Comparison of ENCODE assay signal across 1 cellular context in the genomic region with DNA sequence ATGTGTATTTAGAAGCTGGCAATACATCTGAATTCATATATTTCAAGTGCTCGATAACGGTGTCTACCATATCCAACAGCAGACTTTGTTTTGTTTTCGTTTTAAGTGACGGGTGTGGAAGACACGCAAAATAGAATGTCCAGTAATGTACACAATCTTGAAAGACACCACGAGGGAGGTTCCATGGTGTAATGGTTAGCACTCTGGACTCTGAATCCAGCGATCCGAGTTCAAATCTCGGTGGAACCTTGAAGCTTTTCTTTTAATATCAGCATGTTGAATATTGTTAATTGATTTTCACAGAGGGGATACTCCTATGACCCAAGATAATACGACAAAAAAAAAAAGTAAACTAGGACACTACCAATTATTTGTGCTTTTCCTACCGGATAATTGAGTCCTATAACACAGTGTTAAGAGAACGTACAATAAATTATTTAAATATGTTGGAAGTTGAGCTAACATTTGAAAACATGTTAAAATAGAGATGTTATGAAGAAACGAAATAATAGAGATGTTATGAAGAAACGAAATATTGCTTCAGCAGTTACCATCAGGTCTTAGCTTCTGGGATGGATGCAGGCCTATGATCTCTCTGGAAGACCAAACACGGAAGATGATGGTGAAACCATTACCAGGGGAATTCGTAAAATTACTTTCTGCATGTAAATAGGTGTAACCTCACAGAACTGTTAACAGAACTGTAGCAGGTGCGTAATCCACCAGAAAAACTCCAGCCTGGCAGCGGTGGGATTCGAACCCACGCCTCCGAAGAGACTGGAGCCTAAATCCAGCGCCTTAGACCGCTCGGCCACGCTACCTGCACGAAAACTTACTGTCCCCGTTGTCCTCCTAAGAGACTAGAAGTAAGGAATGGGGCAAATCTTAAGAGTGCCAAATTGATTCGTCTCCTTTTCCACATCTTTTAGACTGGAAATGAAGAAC.
TF ChIP-seq lines count a peak whose summit lies in the region.

No MANE protein-coding gene starts in this region.

TF ChIP-seq in GM12878, 131 proteins besides CTCF, POLR2A, EP300 and RAD21 (continued from another document and continues in another):
- TF ChIP-seq, protein P1, sequence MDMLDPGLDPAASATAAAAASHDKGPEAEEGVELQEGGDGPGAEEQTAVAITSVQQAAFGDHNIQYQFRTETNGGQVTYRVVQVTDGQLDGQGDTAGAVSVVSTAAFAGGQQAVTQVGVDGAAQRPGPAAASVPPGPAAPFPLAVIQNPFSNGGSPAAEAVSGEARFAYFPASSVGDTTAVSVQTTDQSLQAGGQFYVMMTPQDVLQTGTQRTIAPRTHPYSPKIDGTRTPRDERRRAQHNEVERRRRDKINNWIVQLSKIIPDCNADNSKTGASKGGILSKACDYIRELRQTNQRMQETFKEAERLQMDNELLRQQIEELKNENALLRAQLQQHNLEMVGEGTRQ (IDR thresholded peaks at IDR 0.05; ENCODE audit: borderline replicate concordance, low read depth, low read length): no peak
- TF ChIP-seq GATAD2B (conservative IDR thresholded peaks at IDR 0.05; ENCODE audit: low read depth) (peak; percentile 16; the same call in 1 of the 2 replicates), PAX8 (IDR thresholded peaks at IDR 0.05) (no peak), EZH2 (IDR thresholded peaks at IDR 0.05; ENCODE audit: borderline replicate concordance, control insufficient read depth, low read depth, low read length) (no peak), HDGF (IDR thresholded peaks at IDR 0.05) (no peak), EED (IDR thresholded peaks at IDR 0.05; ENCODE audit: low read depth) (peak; percentile 41; the same call in 1 of the 2 replicates), POLR2AphosphoS2 (IDR thresholded peaks at IDR 0.05; ENCODE audit: low read depth, low read length) (no peak), MYB (IDR thresholded peaks at IDR 0.05; ENCODE audit: borderline replicate concordance, low read depth, low read length) (no peak), YBX1 (IDR thresholded peaks at IDR 0.05) (no peak), CREM (IDR thresholded peaks at IDR 0.05; ENCODE audit: low read depth) (peak; percentile 52; the same call in 1 of the 2 replicates), ZNF687 (IDR thresholded peaks at IDR 0.05) (no peak), NFIC (IDR thresholded peaks at IDR 0.05; ENCODE audit: low read depth, low read length) (peak; percentile 24; the same call in 1 of the 2 replicates), ZNF24 (IDR thresholded peaks at IDR 0.05) (peak; percentile 99), E2F8 (IDR thresholded peaks at IDR 0.05; ENCODE audit: low read depth, partially characterized antibody) (no peak), SRF (IDR thresholded peaks at IDR 0.05; ENCODE audit: low read depth in 2 of 2, low read length in 2 of 2) (no peak), ELK1 (IDR thresholded peaks at IDR 0.05; ENCODE audit: low read depth, low read length) (no peak), PAX5 (IDR thresholded peaks at IDR 0.05; ENCODE audit: borderline replicate concordance, low read depth, low read length) (peak; percentile 35; the same call in 1 of the 2 replicates), STAT3 (IDR thresholded peaks at IDR 0.05; ENCODE audit: low read depth, low read length) (0 out of 2 replicates have a peak, but pooled peaks have one; percentile 68), MTA3 (IDR thresholded peaks at IDR 0.05; ENCODE audit: borderline replicate concordance, low read length) (peak; percentile 51; the same call in 1 of the 2 replicates), POU2F2 (IDR thresholded peaks at IDR 0.05; ENCODE audit: borderline replicate concordance, low read depth, low read length) (0 out of 3 replicates have a peak, but pooled peaks have one; percentile 30), NBN (IDR thresholded peaks at IDR 0.05) (no peak), PML (IDR thresholded peaks at IDR 0.05; ENCODE audit: low read length) (no peak; the same call in 1 of the 2 replicates), FOXK2 (IDR thresholded peaks at IDR 0.05) (peak; percentile 67), ZNF274 (IDR thresholded peaks at IDR 0.05; ENCODE audit: insufficient read depth, insufficient read length) (no peak), HCFC1 (IDR thresholded peaks at IDR 0.05; ENCODE audit: low read length) (no peak), SUZ12 (IDR thresholded peaks at IDR 0.05; ENCODE audit: unreplicated experiment) (no peak), CHD4 (IDR thresholded peaks at IDR 0.05) (no peak), BACH1 (IDR thresholded peaks at IDR 0.05; ENCODE audit: borderline replicate concordance) (peak; percentile 56; the same call in 1 of the 2 replicates), PKNOX1 (IDR thresholded peaks at IDR 0.05) (peak; percentile 82), ZBTB4 (CRISPR knock-in tag; IDR thresholded peaks at IDR 0.05) (no peak), TAF1 (IDR thresholded peaks at IDR 0.05; ENCODE audit: borderline replicate concordance, low read depth, low read length) (no peak), YY1 (IDR thresholded peaks at IDR 0.05; ENCODE audit: low read depth, low read length) (peak; percentile 74), MXI1 (IDR thresholded peaks at IDR 0.05; ENCODE audit: low read depth, low read length) (no peak), KLF5 (IDR thresholded peaks at IDR 0.05; ENCODE audit: partially characterized antibody) (no peak), ATF3 (IDR thresholded peaks at IDR 0.05; ENCODE audit: borderline replicate concordance, extremely low read depth, low read depth, low read length) (no peak), JUND (IDR thresholded peaks at IDR 0.05; ENCODE audit: low read depth, low read length) (no peak), MEF2A (IDR thresholded peaks at IDR 0.05; ENCODE audit: insufficient read depth, low read depth, low read length) (0 out of 2 replicates have a peak, but pooled peaks have one; percentile 19), SMAD1 (IDR thresholded peaks at IDR 0.05; ENCODE audit: low read depth, partially characterized antibody) (no peak), NRF1 (conservative IDR thresholded peaks at IDR 0.05; ENCODE audit: low read depth, low read length) (no peak), RELA (IDR thresholded peaks at IDR 0.05; ENCODE audit: borderline replicate concordance, partially characterized antibody) (peak; percentile 65), SIX5 (IDR thresholded peaks at IDR 0.05; ENCODE audit: low read depth, low read length, severe bottlenecking) (no peak), ZNF217 (IDR thresholded peaks at IDR 0.05) (peak; percentile 80; the same call in 1 of the 2 replicates), RAD51 (IDR thresholded peaks at IDR 0.05) (0 out of 2 replicates have a peak, but pooled peaks have one; percentile 9), RCOR1 (conservative IDR thresholded peaks at IDR 0.05; ENCODE audit: low read depth, low read length) (no peak), SP1 (IDR thresholded peaks at IDR 0.05; ENCODE audit: low read depth, low read length) (no peak), TCF3 (IDR thresholded peaks at IDR 0.05; ENCODE audit: borderline replicate concordance, insufficient read depth, low read depth, low read length) (peak; percentile 57; the same call in 1 of the 2 replicates), RUNX3 (IDR thresholded peaks at IDR 0.05; ENCODE audit: low read length) (peak; percentile 75), KAT2A (conservative IDR thresholded peaks at IDR 0.05; ENCODE audit: control insufficient read depth, low read depth, low read length) (no peak)
- TF ChIP-seq, protein P2, sequence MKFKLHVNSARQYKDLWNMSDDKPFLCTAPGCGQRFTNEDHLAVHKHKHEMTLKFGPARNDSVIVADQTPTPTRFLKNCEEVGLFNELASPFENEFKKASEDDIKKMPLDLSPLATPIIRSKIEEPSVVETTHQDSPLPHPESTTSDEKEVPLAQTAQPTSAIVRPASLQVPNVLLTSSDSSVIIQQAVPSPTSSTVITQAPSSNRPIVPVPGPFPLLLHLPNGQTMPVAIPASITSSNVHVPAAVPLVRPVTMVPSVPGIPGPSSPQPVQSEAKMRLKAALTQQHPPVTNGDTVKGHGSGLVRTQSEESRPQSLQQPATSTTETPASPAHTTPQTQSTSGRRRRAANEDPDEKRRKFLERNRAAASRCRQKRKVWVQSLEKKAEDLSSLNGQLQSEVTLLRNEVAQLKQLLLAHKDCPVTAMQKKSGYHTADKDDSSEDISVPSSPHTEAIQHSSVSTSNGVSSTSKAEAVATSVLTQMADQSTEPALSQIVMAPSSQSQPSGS (IDR thresholded peaks at IDR 0.05; ENCODE audit: low read length): no peak; the same call in 1 of the 2 replicates
